Comparison of ENCODE assay signal across 1 cellular context in genomic region chr1:211613108-211613947, GRCh38.
TF ChIP-seq lines count a peak whose summit lies in the region.

No MANE protein-coding gene starts in this region.

TF ChIP-seq in K562, 482 proteins besides CTCF, POLR2A, EP300 and RAD21 (continued from another document and continues in another):
- TF ChIP-seq PREB (CRISPR knock-in tag; IDR thresholded peaks at IDR 0.05): no peak
- TF ChIP-seq ZFP1 (CRISPR knock-in tag; IDR thresholded peaks at IDR 0.05): no peak
- TF ChIP-seq SREBF2 (CRISPR knock-in tag; IDR thresholded peaks at IDR 0.05): no peak
- TF ChIP-seq CC2D1A (IDR thresholded peaks at IDR 0.05): peak; percentile 25; the same call in 1 of the 2 replicates
- TF ChIP-seq, protein P1, sequence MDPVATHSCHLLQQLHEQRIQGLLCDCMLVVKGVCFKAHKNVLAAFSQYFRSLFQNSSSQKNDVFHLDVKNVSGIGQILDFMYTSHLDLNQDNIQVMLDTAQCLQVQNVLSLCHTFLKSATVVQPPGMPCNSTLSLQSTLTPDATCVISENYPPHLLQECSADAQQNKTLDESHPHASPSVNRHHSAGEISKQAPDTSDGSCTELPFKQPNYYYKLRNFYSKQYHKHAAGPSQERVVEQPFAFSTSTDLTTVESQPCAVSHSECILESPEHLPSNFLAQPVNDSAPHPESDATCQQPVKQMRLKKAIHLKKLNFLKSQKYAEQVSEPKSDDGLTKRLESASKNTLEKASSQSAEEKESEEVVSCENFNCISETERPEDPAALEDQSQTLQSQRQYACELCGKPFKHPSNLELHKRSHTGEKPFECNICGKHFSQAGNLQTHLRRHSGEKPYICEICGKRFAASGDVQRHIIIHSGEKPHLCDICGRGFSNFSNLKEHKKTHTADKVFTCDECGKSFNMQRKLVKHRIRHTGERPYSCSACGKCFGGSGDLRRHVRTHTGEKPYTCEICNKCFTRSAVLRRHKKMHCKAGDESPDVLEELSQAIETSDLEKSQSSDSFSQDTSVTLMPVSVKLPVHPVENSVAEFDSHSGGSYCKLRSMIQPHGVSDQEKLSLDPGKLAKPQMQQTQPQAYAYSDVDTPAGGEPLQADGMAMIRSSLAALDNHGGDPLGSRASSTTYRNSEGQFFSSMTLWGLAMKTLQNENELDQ (CRISPR knock-in tag; IDR thresholded peaks at IDR 0.05; ENCODE audit: borderline replicate concordance): no peak
- TF ChIP-seq, protein P2, sequence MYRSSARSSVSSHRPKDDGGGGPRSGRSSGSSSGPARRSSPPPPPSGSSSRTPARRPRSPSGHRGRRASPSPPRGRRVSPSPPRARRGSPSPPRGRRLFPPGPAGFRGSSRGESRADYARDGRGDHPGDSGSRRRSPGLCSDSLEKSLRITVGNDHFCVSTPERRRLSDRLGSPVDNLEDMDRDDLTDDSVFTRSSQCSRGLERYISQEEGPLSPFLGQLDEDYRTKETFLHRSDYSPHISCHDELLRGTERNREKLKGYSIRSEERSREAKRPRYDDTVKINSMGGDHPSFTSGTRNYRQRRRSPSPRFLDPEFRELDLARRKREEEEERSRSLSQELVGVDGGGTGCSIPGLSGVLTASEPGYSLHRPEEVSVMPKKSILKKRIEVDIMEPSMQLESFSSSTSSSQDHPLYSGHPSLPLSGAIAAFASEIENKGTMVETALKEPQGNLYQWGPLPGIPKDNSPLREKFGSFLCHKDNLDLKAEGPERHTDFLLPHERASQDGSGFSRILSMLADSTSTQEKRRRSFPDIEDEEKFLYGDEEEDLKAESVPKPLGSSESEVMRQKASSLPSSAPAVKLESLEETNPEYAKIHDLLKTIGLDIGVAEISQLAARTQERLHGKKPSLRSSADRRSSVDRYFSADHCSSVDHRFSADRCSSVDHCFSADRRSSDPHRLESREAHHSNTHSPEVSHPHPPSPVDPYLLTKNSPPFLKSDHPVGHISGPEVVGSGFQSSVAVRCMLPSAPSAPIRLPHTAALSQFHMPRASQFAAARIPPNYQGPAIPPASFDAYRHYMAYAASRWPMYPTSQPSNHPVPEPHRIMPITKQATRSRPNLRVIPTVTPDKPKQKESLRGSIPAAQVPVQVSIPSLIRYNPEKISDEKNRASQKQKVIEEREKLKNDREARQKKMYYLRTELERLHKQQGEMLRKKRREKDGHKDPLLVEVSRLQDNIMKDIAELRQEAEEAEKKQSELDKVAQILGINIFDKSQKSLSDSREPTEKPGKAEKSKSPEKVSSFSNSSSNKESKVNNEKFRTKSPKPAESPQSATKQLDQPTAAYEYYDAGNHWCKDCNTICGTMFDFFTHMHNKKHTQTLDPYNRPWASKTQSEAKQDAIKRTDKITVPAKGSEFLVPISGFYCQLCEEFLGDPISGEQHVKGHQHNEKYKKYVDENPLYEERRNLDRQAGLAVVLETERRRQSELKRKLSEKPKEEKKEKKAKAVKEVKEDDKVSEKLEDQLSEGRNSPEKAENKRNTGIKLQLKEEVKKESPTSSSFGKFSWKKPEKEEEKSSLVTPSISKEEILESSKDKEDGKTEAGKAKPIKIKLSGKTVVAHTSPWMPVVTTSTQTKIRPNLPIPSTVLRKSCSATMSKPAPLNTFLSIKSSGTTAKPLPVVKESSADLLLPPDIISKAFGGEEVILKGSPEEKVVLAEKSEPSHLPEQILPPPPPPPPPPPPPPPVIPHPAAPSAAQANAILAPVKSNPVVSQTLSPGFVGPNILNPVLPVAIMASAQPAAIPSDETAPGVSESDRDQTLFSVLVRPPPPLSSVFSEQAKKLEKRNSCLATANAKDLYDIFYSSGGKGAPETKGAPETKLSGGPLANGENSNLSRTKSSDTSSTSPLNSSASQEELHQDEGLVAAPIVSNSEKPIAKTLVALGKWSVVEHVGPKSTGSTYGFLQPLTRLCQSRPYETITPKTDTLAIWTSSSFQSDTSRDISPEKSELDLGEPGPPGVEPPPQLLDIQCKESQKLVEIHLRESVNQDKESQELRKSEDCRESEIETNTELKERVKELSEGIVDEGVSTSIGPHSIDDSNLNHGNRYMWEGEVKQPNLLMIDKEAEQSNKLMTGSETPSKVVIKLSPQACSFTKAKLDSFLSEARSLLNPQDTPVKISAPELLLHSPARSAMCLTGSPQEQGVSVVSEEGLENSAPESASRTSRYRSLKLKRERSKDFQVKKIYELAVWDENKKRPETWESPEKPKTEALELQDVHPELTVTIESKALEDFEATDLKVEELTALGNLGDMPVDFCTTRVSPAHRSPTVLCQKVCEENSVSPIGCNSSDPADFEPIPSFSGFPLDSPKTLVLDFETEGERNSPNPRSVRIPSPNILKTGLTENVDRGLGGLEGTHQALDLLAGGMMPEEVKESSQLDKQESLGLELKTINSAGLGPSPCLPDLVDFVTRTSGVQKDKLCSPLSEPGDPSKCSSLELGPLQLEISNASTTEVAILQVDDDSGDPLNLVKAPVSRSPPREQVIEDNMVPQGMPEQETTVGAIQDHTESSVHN (IDR thresholded peaks at IDR 0.05; ENCODE audit: borderline replicate concordance in 1 of 2, low read depth in 1 of 2): peak in 1 of 2 experiments; percentile 97; a peak in 2 of 4 replicates
- peak; percentile 79; the same call in 1 of the 2 replicates for TF ChIP-seq RNF2 (IDR thresholded peaks at IDR 0.05)
- TF ChIP-seq, protein P3, sequence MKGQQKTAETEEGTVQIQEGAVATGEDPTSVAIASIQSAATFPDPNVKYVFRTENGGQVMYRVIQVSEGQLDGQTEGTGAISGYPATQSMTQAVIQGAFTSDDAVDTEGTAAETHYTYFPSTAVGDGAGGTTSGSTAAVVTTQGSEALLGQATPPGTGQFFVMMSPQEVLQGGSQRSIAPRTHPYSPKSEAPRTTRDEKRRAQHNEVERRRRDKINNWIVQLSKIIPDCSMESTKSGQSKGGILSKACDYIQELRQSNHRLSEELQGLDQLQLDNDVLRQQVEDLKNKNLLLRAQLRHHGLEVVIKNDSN (CRISPR knock-in tag; IDR thresholded peaks at IDR 0.05): 0 out of 2 replicates have a peak, but pooled peaks have one; percentile 23
- TF ChIP-seq ZBTB8A (IDR thresholded peaks at IDR 0.05; ENCODE audit: partially characterized antibody): no peak
- TF ChIP-seq, protein P4, sequence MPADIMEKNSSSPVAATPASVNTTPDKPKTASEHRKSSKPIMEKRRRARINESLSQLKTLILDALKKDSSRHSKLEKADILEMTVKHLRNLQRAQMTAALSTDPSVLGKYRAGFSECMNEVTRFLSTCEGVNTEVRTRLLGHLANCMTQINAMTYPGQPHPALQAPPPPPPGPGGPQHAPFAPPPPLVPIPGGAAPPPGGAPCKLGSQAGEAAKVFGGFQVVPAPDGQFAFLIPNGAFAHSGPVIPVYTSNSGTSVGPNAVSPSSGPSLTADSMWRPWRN (IDR thresholded peaks at IDR 0.05; ENCODE audit: low read depth): peak; percentile 89
- no peak for TF ChIP-seq ARID4B (CRISPR knock-in tag; IDR thresholded peaks at IDR 0.05)
- no peak for TF ChIP-seq PHF21A (IDR thresholded peaks at IDR 0.05; ENCODE audit: borderline replicate concordance, low read depth)
- peak; percentile 54; the same call in 1 of the 2 replicates for TF ChIP-seq GATAD2A (IDR thresholded peaks at IDR 0.05)
- TF ChIP-seq ZNF143 (CRISPR knock-in tag; IDR thresholded peaks at IDR 0.05): 0 out of 2 replicates have a peak, but pooled peaks have one; percentile 30
- peak; percentile 87 for TF ChIP-seq TBP (optimal IDR thresholded peaks at IDR 0.05; ENCODE audit: low read depth, low read length)
- no peak for TF ChIP-seq PTBP1 (IDR thresholded peaks at IDR 0.05; ENCODE audit: low read depth, low read length)
- peak; percentile 93 for TF ChIP-seq ZNF583 (CRISPR knock-in tag; IDR thresholded peaks at IDR 0.05)
- no peak for TF ChIP-seq NR0B1 (IDR thresholded peaks at IDR 0.05; ENCODE audit: partially characterized antibody)
- peak; percentile 55 to 90 (median 69) for TF ChIP-seq YY1 (IDR thresholded peaks at IDR 0.05; ENCODE audit: borderline replicate concordance in 1 of 3, control insufficient read depth in 1 of 3, extremely low read depth in 1 of 3, insufficient read depth in 3 of 3, insufficient read length in 1 of 3, insufficient replicate concordance in 2 of 3, low read depth in 1 of 3, low read length in 2 of 3)
- peak; percentile 62; the same call in 1 of the 2 replicates for TF ChIP-seq KLF13 (tag; IDR thresholded peaks at IDR 0.05; ENCODE audit: borderline replicate concordance, low read depth)
- TF ChIP-seq MCM3 (IDR thresholded peaks at IDR 0.05): no peak
- TF ChIP-seq, protein P5, sequence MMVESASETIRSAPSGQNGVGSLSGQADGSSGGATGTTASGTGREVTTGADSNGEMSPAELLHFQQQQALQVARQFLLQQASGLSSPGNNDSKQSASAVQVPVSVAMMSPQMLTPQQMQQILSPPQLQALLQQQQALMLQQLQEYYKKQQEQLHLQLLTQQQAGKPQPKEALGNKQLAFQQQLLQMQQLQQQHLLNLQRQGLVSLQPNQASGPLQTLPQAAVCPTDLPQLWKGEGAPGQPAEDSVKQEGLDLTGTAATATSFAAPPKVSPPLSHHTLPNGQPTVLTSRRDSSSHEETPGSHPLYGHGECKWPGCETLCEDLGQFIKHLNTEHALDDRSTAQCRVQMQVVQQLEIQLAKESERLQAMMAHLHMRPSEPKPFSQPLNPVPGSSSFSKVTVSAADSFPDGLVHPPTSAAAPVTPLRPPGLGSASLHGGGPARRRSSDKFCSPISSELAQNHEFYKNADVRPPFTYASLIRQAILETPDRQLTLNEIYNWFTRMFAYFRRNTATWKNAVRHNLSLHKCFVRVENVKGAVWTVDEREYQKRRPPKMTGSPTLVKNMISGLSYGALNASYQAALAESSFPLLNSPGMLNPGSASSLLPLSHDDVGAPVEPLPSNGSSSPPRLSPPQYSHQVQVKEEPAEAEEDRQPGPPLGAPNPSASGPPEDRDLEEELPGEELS (CRISPR knock-in tag; IDR thresholded peaks at IDR 0.05; ENCODE audit: borderline replicate concordance): no peak
- TF ChIP-seq PTRF (tag; IDR thresholded peaks at IDR 0.05): peak; percentile 82; the same call in 1 of the 2 replicates
- TF ChIP-seq TCF3 (CRISPR knock-in tag; IDR thresholded peaks at IDR 0.05): peak; percentile 35; the same call in 1 of the 2 replicates
- TF ChIP-seq NCOR1 (IDR thresholded peaks at IDR 0.05): peak; percentile 80
- peak; percentile 72 for TF ChIP-seq ATF4 (CRISPR knock-in tag; IDR thresholded peaks at IDR 0.05)
- peak; percentile 46; the same call in 1 of the 2 replicates for TF ChIP-seq MIER1 (IDR thresholded peaks at IDR 0.05; ENCODE audit: low read depth)
- TF ChIP-seq POLR3G (IDR thresholded peaks at IDR 0.05; ENCODE audit: extremely low read depth, insufficient read length, insufficient replicate concordance): no peak
- peak; percentile 88 for TF ChIP-seq NFE2L1 (tag; IDR thresholded peaks at IDR 0.05; ENCODE audit: borderline replicate concordance, low read depth)
- TF ChIP-seq PPARD (CRISPR knock-in tag; IDR thresholded peaks at IDR 0.05): no peak
- peak; percentile 51 for TF ChIP-seq POLR2B (IDR thresholded peaks at IDR 0.05; ENCODE audit: low read depth, partially characterized antibody)
- peak; percentile 81; the same call in 1 of the 2 replicates for TF ChIP-seq BCL6 (CRISPR knock-in tag; IDR thresholded peaks at IDR 0.05)
- TF ChIP-seq KLF6 (CRISPR knock-in tag; IDR thresholded peaks at IDR 0.05; ENCODE audit: borderline replicate concordance): peak; percentile 55; the same call in 1 of the 2 replicates
- no peak for TF ChIP-seq SIX5 (IDR thresholded peaks at IDR 0.05; ENCODE audit: borderline replicate concordance in 1 of 2, insufficient read depth in 1 of 2, low read depth in 1 of 2, low read length in 2 of 2)
- peak; percentile 33 for TF ChIP-seq ARHGAP35 (IDR thresholded peaks at IDR 0.05; ENCODE audit: partially characterized antibody)
- peak; percentile 94 for TF ChIP-seq RHOXF2B (CRISPR knock-in tag; conservative IDR thresholded peaks at IDR 0.05)
